In genomic region chr19:19033176-19033425, GRCh38 we compare ENCODE assay signal across 8 cellular contexts. TPM values are rescaled to one million over a fixed set of nuclear protein-coding genes. Genes with fewer than 3 reads are reported as not detected.
DNase-seq lines count a peak whose midpoint lies in the region; ATAC-seq, FAIRE-seq and TF ChIP-seq lines count a peak whose summit lies in the region.

No MANE protein-coding gene starts in this region.

- H2AFZ ChIP-seq in MM.1S (ENCODE audit: low read length) (peak overlapping the region; percentile 78; the same call in 1 of the 2 replicates), endothelial cell of umbilical vein (ENCODE audit: low read depth, low read length) (peak overlapping the region; percentile 74)

- POLR2A ChIA-PET in endothelial cell of umbilical vein (lab: Charles Lee), result no interaction called here

- FAIRE-seq in endothelial cell of umbilical vein (lab: Jason Lieb, UNC), result no peak

- TF ChIP-seq POLR2A in endothelial cell of umbilical vein (IDR thresholded peaks at IDR 0.05; ENCODE audit: low read depth, low read length), result no peak

- peak; percentile 25 for ATAC-seq in GM18511 (IDR thresholded peaks at IDR 0.05; ENCODE audit: unreplicated experiment)
- peak in 2 of 4 donors; percentile 29 to 30 for ATAC-seq in psoas muscle
- ATAC-seq in HG02623 (IDR thresholded peaks at IDR 0.05; ENCODE audit: unreplicated experiment), result no peak

- peak overlapping the region; percentile 70 for H3K4me3 ChIP-seq in MM.1S (ENCODE audit: low read length)
- peak overlapping the region; percentile 72 to 96 (median 96) for H3K4me3 ChIP-seq in endothelial cell of umbilical vein (replicated peaks in 1 of 3; ENCODE audit: insufficient read depth in 1 of 3, low read depth in 1 of 3, low read length in 3 of 3)
- peak overlapping the region; percentile 89 for H3K4me3 ChIP-seq in psoas muscle

- in situ Hi-C loops in ACHN (cut with HindIII; ENCODE audit: low pct_ligation_motif_present, low pct_unique_long_range_greater_than_20kb, low sequenced_read_pairs), result no loop called here

- no peaks in the 10 kb centered on the region for H3K9me1 ChIP-seq in endothelial cell of umbilical vein (replicated peaks; ENCODE audit: control insufficient read depth, extremely low read depth, insufficient read depth, low read length)

- H3K27ac ChIP-seq in MM.1S (ENCODE audit: low read length) (peak overlapping the region; percentile 59; the same call in 1 of the 2 replicates), endothelial cell of umbilical vein (ENCODE audit: insufficient read depth, low read depth, low read length) (peak overlapping the region; percentile 50), psoas muscle (peak overlapping the region; percentile 99)

- TF ChIP-seq CTCF in MM.1S (IDR thresholded peaks at IDR 0.05; ENCODE audit: low read length) (no peak), endothelial cell of umbilical vein (IDR thresholded peaks at IDR 0.05; ENCODE audit: extremely low read depth in 1 of 2, insufficient read depth in 1 of 2, low read depth in 1 of 2, low read length in 2 of 2) (no peak), psoas muscle (IDR thresholded peaks at IDR 0.05) (no peak)

- CTCF ChIA-PET in endothelial cell of umbilical vein (lab: Charles Lee), result no interaction called here

- H3K4me2 ChIP-seq in MM.1S (ENCODE audit: low read depth, low read length) (peak overlapping the region; percentile 94), endothelial cell of umbilical vein (ENCODE audit: insufficient read depth, low read length) (peak overlapping the region; percentile 90)

- BruUV-seq in endothelial cell of umbilical vein (replicated peaks; lab: Mats Ljungman, UMichigan), result no TSS peak

- H3F3A ChIP-seq in MM.1S (ENCODE audit: insufficient read depth, low read length), result peaks cover 6% of the 10 kb centered on the region; the same call in 1 of the 2 replicates

- H4K20me1 ChIP-seq in MM.1S (ENCODE audit: insufficient read depth, low read length) (no peaks in the 10 kb centered on the region), endothelial cell of umbilical vein (replicated peaks; ENCODE audit: control insufficient read depth, extremely low read depth, insufficient read depth, low read length) (no peaks in the 10 kb centered on the region)

- H3K9me3 ChIP-seq in MM.1S (replicated peaks; ENCODE audit: insufficient read depth, low read length), result no peaks in the 10 kb centered on the region
- H3K9me3 ChIP-seq in endothelial cell of umbilical vein (replicated peaks; ENCODE audit: control insufficient read depth, insufficient read depth, low read length), result no peaks in the 10 kb centered on the region
- H3K9me3 ChIP-seq in psoas muscle, result no peaks in the 10 kb centered on the region

- H3K9me2 ChIP-seq in MM.1S (replicated peaks; ENCODE audit: insufficient read depth, low read length), result no peaks in the 10 kb centered on the region

- peaks cover 3% of the 10 kb centered on the region; the same call in 1 of the 2 replicates for H3K4me1 ChIP-seq in MM.1S (ENCODE audit: low read length)
- peaks cover 12% of the 10 kb centered on the region for H3K4me1 ChIP-seq in endothelial cell of umbilical vein (ENCODE audit: control insufficient read depth, extremely low read depth, insufficient read depth, low read length)
- H3K4me1 ChIP-seq in psoas muscle, result peaks cover 25% of the 10 kb centered on the region

- no peak for DNase-seq in MM.1S
- no peak for DNase-seq in endothelial cell of umbilical vein (ENCODE audit: low read depth, low spot score)
- DNase-seq in psoas muscle, result no peak
- DNase-seq in central memory CD4-positive, alpha-beta T cell, result no peak
- DNase-seq in NCI-H510A treated with DMSO at 0.1 percent for 48 hours (lab: John Stamatoyannopoulos, UW), result no peak
- no peak for DNase-seq in ACHN

- intact Hi-C loops in endothelial cell of umbilical vein (cut with micrococcal nuclease) (loop anchor here (1.0 kb wide), 1 partner anchor 30 kb away; the partner anchor contains the start of gene SLC25A42), psoas muscle (cut with DNase I) (no loop called here)

- WGBS in psoas muscle, 3 donors, result 0% methylated on average over 14 to 32 of the region's 32 CpGs

- 0 out of 2 replicates have a peak, but pooled peaks cover 5% of the 10 kb centered on the region for H3K36me3 ChIP-seq in MM.1S (replicated peaks; ENCODE audit: insufficient read depth, low read length)
- H3K36me3 ChIP-seq in endothelial cell of umbilical vein (ENCODE audit: control insufficient read depth in 2 of 2, extremely low read depth in 1 of 2, insufficient read depth in 2 of 2, low read length in 2 of 2), result peaks cover 7 to 10% of the 10 kb centered on the region in 2 experiments
- H3K36me3 ChIP-seq in psoas muscle (ENCODE audit: insufficient read depth in 1 of 2, low read depth in 1 of 2), result peaks cover 3 to 38% of the 10 kb centered on the region in 2 donors

- no peaks in the 10 kb centered on the region for H3K27me3 ChIP-seq in MM.1S (replicated peaks; ENCODE audit: insufficient read depth, low read length)
- H3K27me3 ChIP-seq in endothelial cell of umbilical vein (ENCODE audit: control insufficient read depth in 2 of 2, insufficient read depth in 2 of 2, low read length in 2 of 2), result no peaks in the 10 kb centered on the region
- H3K27me3 ChIP-seq in psoas muscle (ENCODE audit: insufficient read depth in 3 of 3, low read length in 2 of 3), result no peaks in the 10 kb centered on the region

- H3K9ac ChIP-seq in MM.1S (ENCODE audit: low read length) (peak overlapping the region; percentile 95), endothelial cell of umbilical vein (replicated peaks; ENCODE audit: extremely low read depth, insufficient read depth, low read length) (peak overlapping the region; percentile 86)

- dilution Hi-C loops in endothelial cell of umbilical vein (cut with MboI; ENCODE audit: extremely low pct_ligation_motif_present, low sequenced_read_pairs), result no loop called here

- H3K79me2 ChIP-seq in MM.1S (ENCODE audit: low read length) (peaks cover 90% of the 10 kb centered on the region), endothelial cell of umbilical vein (ENCODE audit: control insufficient read depth, insufficient read depth, low read length) (peaks cover 61% of the 10 kb centered on the region)

TF ChIP-seq in endothelial cell of umbilical vein, 7 proteins besides CTCF, POLR2A, EP300 and RAD21:
- TF ChIP-seq GATA2 (IDR thresholded peaks at IDR 0.05; ENCODE audit: insufficient read depth, insufficient read length, low read depth, low read length) (no peak), FOS (IDR thresholded peaks at IDR 0.05; ENCODE audit: borderline replicate concordance, insufficient read depth, low read length) (no peak), POLR2AphosphoS5 (IDR thresholded peaks at IDR 0.05; ENCODE audit: insufficient read depth, low read depth, low read length) (no peak), JUN (IDR thresholded peaks at IDR 0.05; ENCODE audit: borderline replicate concordance, insufficient read depth, insufficient read length, low read depth) (no peak), MAX (IDR thresholded peaks at IDR 0.05; ENCODE audit: insufficient read depth, insufficient read length) (no peak), MYC (IDR thresholded peaks at IDR 0.05; ENCODE audit: low read depth, low read length) (no peak), EZH2 (IDR thresholded peaks at IDR 0.05; ENCODE audit: borderline replicate concordance, low read depth, low read length, severe bottlenecking) (no peak)
TF ChIP-seq in endothelial cell of umbilical vein: peak in this region for 0.

RNA-seq across cellular contexts. Expression of gene SUGP2, which starts 0.2 kb away (rescaled TPM):
- 74.4 and 79.7 TPM in 2 replicates for total RNA-seq in endothelial cell of umbilical vein
- 43.3 and 44.6 TPM in 2 replicates for polyA plus RNA-seq in endothelial cell of umbilical vein
- polyA plus RNA-seq in endothelial cell of umbilical vein (2011; cell fraction: cytosol; rRNA removed), result 19.8 and 27.1 TPM in 2 replicates
- polyA plus RNA-seq in endothelial cell of umbilical vein (2011; cell fraction: nucleus; rRNA removed), result 265 and 309 TPM in 2 replicates
- 57.1 and 59.2 TPM in 2 replicates for polyA plus RNA-seq in endothelial cell of umbilical vein (2012)
- 30.7 and 39.0 TPM in 2 replicates for polyA minus RNA-seq in endothelial cell of umbilical vein
- 12.4 TPM for polyA minus RNA-seq in endothelial cell of umbilical vein (2011; cell fraction: cytosol; rRNA and poly(A)+ RNA removed)
- polyA minus RNA-seq in endothelial cell of umbilical vein (2011; cell fraction: nucleus; rRNA and poly(A)+ RNA removed), result 52.7 and 74.6 TPM in 2 replicates
- total RNA-seq in psoas muscle, result 10 to 100 TPM; 41.3 to 53.3 (median 48.1) TPM
- 10 to 100 TPM; 31.8 to 45.3 (median 34.4) TPM for polyA plus RNA-seq in psoas muscle

RNA-seq across cellular contexts. Expression of gene ARMC6, which starts 0.3 kb away (rescaled TPM):
- total RNA-seq in endothelial cell of umbilical vein (35.4 and 44.7 TPM in 2 replicates), psoas muscle (10 to 100 TPM; 13.7 to 22.6 (median 18.8) TPM)
- polyA plus RNA-seq in endothelial cell of umbilical vein (33.9 and 42.4 TPM in 2 replicates), psoas muscle (10 to 100 TPM; 22.8 to 74.1 (median 25.7) TPM)
- polyA plus RNA-seq in endothelial cell of umbilical vein (2011; cell fraction: cytosol; rRNA removed), result 32.8 and 38.0 TPM in 2 replicates
- polyA plus RNA-seq in endothelial cell of umbilical vein (2011; cell fraction: nucleus; rRNA removed), result 27.2 and 28.9 TPM in 2 replicates
- 35.8 and 36.5 TPM in 2 replicates for polyA plus RNA-seq in endothelial cell of umbilical vein (2012)
- polyA minus RNA-seq in endothelial cell of umbilical vein, result 36.2 and 41.6 TPM in 2 replicates
- polyA minus RNA-seq in endothelial cell of umbilical vein (2011; cell fraction: cytosol; rRNA and poly(A)+ RNA removed), result 51.7 TPM
- 14.3 and 14.7 TPM in 2 replicates for polyA minus RNA-seq in endothelial cell of umbilical vein (2011; cell fraction: nucleus; rRNA and poly(A)+ RNA removed)

RNA-seq across cellular contexts. Expression of gene SLC25A42, which starts 30.7 kb away (rescaled TPM):
- total RNA-seq in endothelial cell of umbilical vein (6.2 and 8.2 TPM in 2 replicates), psoas muscle (10 to 100 TPM; 14.7 to 40.2 (median 24.5) TPM)
- polyA plus RNA-seq in endothelial cell of umbilical vein (6.3 and 7.2 TPM in 2 replicates), psoas muscle (10 to 100 TPM in 2 of 3 donors, 1 to 10 TPM in 1; 4.6 to 31.9 (median 12.2) TPM)
- polyA plus RNA-seq in endothelial cell of umbilical vein (2011; cell fraction: cytosol; rRNA removed), result 3.8 and 6.0 TPM in 2 replicates
- 10.0 and 11.2 TPM in 2 replicates for polyA plus RNA-seq in endothelial cell of umbilical vein (2011; cell fraction: nucleus; rRNA removed)
- 6.1 and 6.5 TPM in 2 replicates for polyA plus RNA-seq in endothelial cell of umbilical vein (2012)
- 4.0 and 7.4 TPM in 2 replicates for polyA minus RNA-seq in endothelial cell of umbilical vein
- polyA minus RNA-seq in endothelial cell of umbilical vein (2011; cell fraction: cytosol; rRNA and poly(A)+ RNA removed), result 6.3 TPM
- 3.7 and 7.3 TPM in 2 replicates for polyA minus RNA-seq in endothelial cell of umbilical vein (2011; cell fraction: nucleus; rRNA and poly(A)+ RNA removed)
